1 cellular context compared by ENCODE assay signal in genomic region chr16:85616608-85617311, GRCh38.
TF ChIP-seq lines count a peak whose summit lies in the region.

No MANE protein-coding gene starts in this region.

TF ChIP-seq in GM23338, 12 proteins besides CTCF, POLR2A, EP300 and RAD21 (continued from another document):
- TF ChIP-seq ETS1 (IDR thresholded peaks at IDR 0.05) (no peak), CREB1 (CRISPR knock-in tag; IDR thresholded peaks at IDR 0.05; ENCODE audit: low read depth) (no peak), NANOG (IDR thresholded peaks at IDR 0.05; ENCODE audit: borderline replicate concordance) (no peak), ZNF331 (CRISPR knock-in tag; IDR thresholded peaks at IDR 0.05; ENCODE audit: low read depth) (no peak), STAT1 (IDR thresholded peaks at IDR 0.05; ENCODE audit: unreplicated experiment) (no peak), ZNF114 (CRISPR knock-in tag; IDR thresholded peaks at IDR 0.05) (no peak), ZNF462 (CRISPR knock-in tag; IDR thresholded peaks at IDR 0.05) (no peak)
